ENCODE assay signal across 32 cellular contexts in genomic region chr19:44908836-44909201, GRCh38. TPM values are rescaled to one million over a fixed set of nuclear protein-coding genes. Genes with fewer than 3 reads are reported as not detected.
"Had no signal": no experiment of that assay in that cellular context is flagged by ENCODE, and none has a peak within 500 bp of the region (broad histone marks: within the 10 kb centered on the region; RNA-seq: fewer than 3 reads in every experiment).

No MANE protein-coding gene starts in this region.

- H3K27me3 ChIP-seq: vagina had no signal

- H3K36me3 ChIP-seq: gastrocnemius medialis, thoracic aorta, transverse colon, vagina had no signal

- H3K27ac ChIP-seq: epithelial cell of prostate, gastrocnemius medialis, psoas muscle, spleen, thoracic aorta, transverse colon, vagina had no signal

- H3K9me3 ChIP-seq: gastrocnemius medialis, mucosa of descending colon, psoas muscle, spleen, thoracic aorta, transverse colon, vagina had no signal

- ATAC-seq: esophagus mucosa; gastrocnemius medialis; left lobe of liver; mucosa of descending colon; natural killer cell treated with Interleukin-12 subunit alpha and Interleukin-12 subunit beta and Interleukin-15 and Interleukin-18, amount 100 ng/mL, for 72 hours; psoas muscle; right cardiac atrium; stimulated activated naive B cell treated with anti-CD40 and anti-IgM and Interleukin-4, amounts not matched to agents 10 μg/mL and 1 μg/mL and 100 μg/mL, for 72 hours had no signal

- H3K4me1 ChIP-seq: gastrocnemius medialis, psoas muscle had no signal

- FAIRE-seq: colon, keratinocyte had no signal

- H3K4me3 ChIP-seq: gastrocnemius medialis, mucosa of descending colon, psoas muscle, skin epidermis, spleen, thoracic aorta, transverse colon, vagina had no signal

- DNase-seq: dorsolateral prefrontal cortex; effector CD4-positive, alpha-beta T cell; foreskin fibroblast; gastrocnemius medialis; head of caudate nucleus; mesenchymal stem cell; mucosa of descending colon; naive B cell; posterior cingulate gyrus; psoas muscle; spleen; stimulated activated CD4-positive, alpha-beta T cell treated with anti-CD3 and anti-CD28 coated beads, Interleukin-2, amount 100 ng/mL, for 48 hours; stimulated activated naive B cell treated with anti-CD40 and anti-IgM and Interleukin-4, amounts not matched to agents 10 μg/mL and 1 μg/mL and 100 μg/mL, for 72 hours; transverse colon had no signal

RNA-seq across cellular contexts. Expression of gene APOC1, which starts 5.6 kb away (rescaled TPM):
- total RNA-seq: natural killer cell treated with Interleukin-12 subunit alpha and Interleukin-12 subunit beta and Interleukin-15 and Interleukin-18, amount 100 ng/mL, for 72 hours had no signal

RNA-seq across cellular contexts. Expression of gene APOC4, which starts 33.2 kb away (rescaled TPM):
- total RNA-seq: esophagus mucosa; gastrocnemius medialis; glomerular endothelial cell; lower leg skin; lung microvascular endothelial cell; mesothelial cell of epicardium; mucosa of descending colon; natural killer cell treated with Interleukin-12 subunit alpha and Interleukin-12 subunit beta and Interleukin-15 and Interleukin-18, amount 100 ng/mL, for 72 hours; neural crest cell; osteocyte; psoas muscle; renal cortical epithelial cell; right cardiac atrium; spleen; thoracic aorta; transverse colon; ureter; vagina had no signal
- polyA plus RNA-seq: keratinocyte, psoas muscle, right cardiac atrium had no signal

RNA-seq across cellular contexts. Expression of gene APOC2, which starts 37.0 kb away (rescaled TPM):
- total RNA-seq: glomerular endothelial cell, lung microvascular endothelial cell, mesothelial cell of epicardium, neural crest cell, osteocyte, renal cortical epithelial cell, right cardiac atrium, thoracic aorta, vagina had no signal
- polyA plus RNA-seq: keratinocyte, psoas muscle had no signal
